19 cellular contexts compared by ENCODE assay signal in genomic region chr9:117868594-117868993, GRCh38.
"Had no signal": no experiment of that assay in that cellular context is flagged by ENCODE, and none has a peak within 500 bp of the region (broad histone marks: within the 10 kb centered on the region; RNA-seq: fewer than 3 reads in every experiment).

No MANE protein-coding gene starts in this region.

- ATAC-seq: esophagus mucosa; gastrocnemius medialis; heart right ventricle; naive thymus-derived CD4-positive, alpha-beta T cell; psoas muscle; sciatic nerve; stimulated activated naive B cell treated with anti-CD40 and anti-IgM and Interleukin-4, amounts not matched to agents 10 μg/mL and 1 μg/mL and 100 μg/mL, for 72 hours; stimulated activated naive CD8-positive, alpha-beta T cell treated with anti-CD3 and anti-CD28 coated beads, Interleukin-15, amount 100 ng/mL, for 72 hours had no signal

- H3K4me1 Mint-ChIP-seq: nephron progenitor cell; stimulated activated naive B cell treated with anti-CD40 and anti-IgM and Interleukin-4, amounts not matched to agents 10 μg/mL and 1 μg/mL and 100 μg/mL, for 72 hours; stimulated activated naive CD8-positive, alpha-beta T cell treated with anti-CD3 and anti-CD28 coated beads, Interleukin-15, amount 100 ng/mL, for 72 hours had no signal

- H3K4me3 Mint-ChIP-seq: naive thymus-derived CD4-positive, alpha-beta T cell; nephron progenitor cell; stimulated activated naive B cell treated with anti-CD40 and anti-IgM and Interleukin-4, amounts not matched to agents 10 μg/mL and 1 μg/mL and 100 μg/mL, for 72 hours; stimulated activated naive CD8-positive, alpha-beta T cell treated with anti-CD3 and anti-CD28 coated beads, Interleukin-15, amount 100 ng/mL, for 72 hours had no signal

- H3K9me3 Mint-ChIP-seq: nephron progenitor cell; stimulated activated naive B cell treated with anti-CD40 and anti-IgM and Interleukin-4, amounts not matched to agents 10 μg/mL and 1 μg/mL and 100 μg/mL, for 72 hours; stimulated activated naive CD8-positive, alpha-beta T cell treated with anti-CD3 and anti-CD28 coated beads, Interleukin-15, amount 100 ng/mL, for 72 hours had no signal

- H3K36me3 Mint-ChIP-seq: naive thymus-derived CD4-positive, alpha-beta T cell; stimulated activated naive B cell treated with anti-CD40 and anti-IgM and Interleukin-4, amounts not matched to agents 10 μg/mL and 1 μg/mL and 100 μg/mL, for 72 hours had no signal

- H3K27ac Mint-ChIP-seq: naive thymus-derived CD4-positive, alpha-beta T cell; nephron progenitor cell; stimulated activated naive B cell treated with anti-CD40 and anti-IgM and Interleukin-4, amounts not matched to agents 10 μg/mL and 1 μg/mL and 100 μg/mL, for 72 hours; stimulated activated naive CD8-positive, alpha-beta T cell treated with anti-CD3 and anti-CD28 coated beads, Interleukin-15, amount 100 ng/mL, for 72 hours had no signal

- DNase-seq: cortex of kidney; effector CD8-positive, alpha-beta T cell; gastrocnemius medialis; heart right ventricle; islet precursor cell; mammary epithelial cell; naive thymus-derived CD4-positive, alpha-beta T cell; nephron progenitor cell; psoas muscle; retina; spleen; stimulated activated CD4-positive, alpha-beta T cell treated with anti-CD3 and anti-CD28 coated beads, Interleukin-15, amount 100 ng/mL, for 24 hours; stimulated activated CD4-positive, alpha-beta T cell treated with anti-CD3 and anti-CD28 coated beads, Interleukin-1b, Interleukin-23, amount 100 ng/mL, for 48 hours; stimulated activated CD4-positive, alpha-beta T cell treated with anti-CD3 and anti-CD28 coated beads, Interleukin-4, amount 100 ng/mL, for 24 hours; stimulated activated naive B cell treated with anti-CD40 and anti-IgM and Interleukin-4, amounts not matched to agents 10 μg/mL and 1 μg/mL and 100 μg/mL, for 72 hours; stimulated activated naive CD8-positive, alpha-beta T cell treated with anti-CD3 and anti-CD28 coated beads, Interleukin-15, amount 100 ng/mL, for 72 hours; transverse colon had no signal
